17 cellular contexts compared by ENCODE assay signal in genomic region chr5:159410480-159410879, GRCh38.
"Had no signal": no experiment of that assay in that cellular context is flagged by ENCODE, and none has a peak within 500 bp of the region (broad histone marks: within the 10 kb centered on the region; RNA-seq: fewer than 3 reads in every experiment).

No MANE protein-coding gene starts in this region.

- ATAC-seq: heart left ventricle, left cardiac atrium, lower lobe of right lung, right lobe of liver, SK-N-SH treated with all-trans-retinoic acid at 6 μM for 48 hours had no signal

- H3K36me3 ChIP-seq: ascending aorta, heart left ventricle, lower lobe of right lung, prostate gland, right lobe of liver, spleen, stomach, thoracic aorta had no signal

- H3K4me3 Mint-ChIP-seq: activated T-cell treated with anti-CD3 and anti-CD28 coated beads, Interleukin-2, amount 50 U/mL, for 24 hours; neural crest cell had no signal

- H3K4me3 ChIP-seq: ascending aorta, heart left ventricle, lower lobe of right lung, prostate gland, right lobe of liver, spleen, stomach, thoracic aorta had no signal

- H3K27ac ChIP-seq: ascending aorta, epithelial cell of prostate, heart left ventricle, lower lobe of right lung, prostate gland, right lobe of liver, spleen, stomach, thoracic aorta had no signal

- H3K9me3 ChIP-seq: ascending aorta, heart left ventricle, lower lobe of right lung, prostate gland, right lobe of liver, spleen, stomach, thoracic aorta had no signal

- H3K27me3 ChIP-seq: ascending aorta, right lobe of liver, spleen had no signal

- H3K4me1 ChIP-seq: ascending aorta, lower lobe of right lung, prostate gland, right lobe of liver had no signal

- DNase-seq: activated CD4-positive, CD25-positive, alpha-beta regulatory T cell; activated effector memory CD4-positive, alpha-beta T cell treated with Interleukin-2 at 50 U/mL for 16 hours; activated T-cell treated with anti-CD3 and anti-CD28 coated beads, Interleukin-2, amount 50 U/mL, for 24 hours; foreskin melanocyte; heart left ventricle; immature natural killer cell; left cardiac atrium; lower lobe of right lung; right lobe of liver; spleen; stomach had no signal

- H3K9me3 Mint-ChIP-seq: activated T-cell treated with anti-CD3 and anti-CD28 coated beads, Interleukin-2, amount 50 U/mL, for 24 hours; neural crest cell had no signal

- H3K4me1 Mint-ChIP-seq: neural crest cell had no signal
